Comparison of ENCODE assay signal across 19 cellular contexts in the genomic region with DNA sequence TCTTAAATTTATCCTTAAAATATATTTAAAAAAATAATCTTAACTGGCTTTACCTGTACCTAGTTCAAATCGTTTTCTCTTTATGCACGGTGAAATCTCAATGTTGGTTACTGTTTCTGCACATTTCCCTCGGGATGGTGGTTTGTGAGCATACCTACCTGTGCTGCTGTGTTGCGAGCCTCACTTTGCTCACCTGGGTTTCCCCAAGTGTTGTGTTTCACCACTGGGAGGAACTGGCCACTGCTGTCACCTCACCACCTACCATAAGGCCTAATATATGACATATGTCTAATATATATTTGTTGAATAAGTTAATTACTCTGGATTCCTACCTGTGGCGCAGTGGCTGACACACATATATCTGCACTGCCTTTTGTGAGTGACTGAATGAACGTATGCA.
A peak's percentile ranks its signal among the peaks of the same experiment; 100 is the strongest.
DNase-seq lines count a peak whose midpoint lies in the region; ATAC-seq lines count a peak whose summit lies in the region.
"Had no signal": no experiment of that assay in that cellular context is flagged by ENCODE, and none has a peak within 500 bp of the region (broad histone marks: within the 10 kb centered on the region; RNA-seq: fewer than 3 reads in every experiment).

No MANE protein-coding gene starts in this region.

- DNase-seq in NCI-H2171 treated with DMSO at 0.1 percent for 48 hours (lab: John Stamatoyannopoulos, UW) (peak; percentile 89), H4 (ENCODE audit: low spot score) (no peak), dermis blood vessel endothelial cell (no peak)
- DNase-seq in activated naive CD4-positive, alpha-beta T cell treated with anti-CD3 and anti-CD28 coated beads, Interleukin-2, amount 50 U/mL, for 16 hours = no peak
- no peak for DNase-seq in stimulated activated CD4-positive, alpha-beta T cell treated with anti-CD3 and anti-CD28 coated beads, Interleukin-4, amount 100 ng/mL, for 4 hours
- DNase-seq: activated T-cell treated with anti-CD3 and anti-CD28 coated beads, Interleukin-2, amount 50 U/mL, for 48 hours; AML-193; GF-D8; hypothalamus; left cardiac atrium; NCI-H446 treated with DMSO at 0.1 percent for 48 hours; OCI-M1; sigmoid colon; stimulated activated CD4-positive, alpha-beta T cell treated with anti-CD3 and anti-CD28 coated beads, Interleukin-2, amount 100 ng/mL, for 48 hours; stimulated activated CD8-positive, alpha-beta memory T cell treated with anti-CD3 and anti-CD28 coated beads, Interleukin-4, amount 100 ng/mL, for 48 hours; testis had no signal

- ATAC-seq in GM18858 (IDR thresholded peaks at IDR 0.05; ENCODE audit: unreplicated experiment) = peak; percentile 1
- peak; percentile 4 for ATAC-seq in GM21360 (IDR thresholded peaks at IDR 0.05; ENCODE audit: unreplicated experiment)
- ATAC-seq in HG02973 (IDR thresholded peaks at IDR 0.05; ENCODE audit: unreplicated experiment) = peak; percentile 21
- ATAC-seq: left cardiac atrium had no signal
